8 cellular contexts compared by ENCODE assay signal in the genomic region with DNA sequence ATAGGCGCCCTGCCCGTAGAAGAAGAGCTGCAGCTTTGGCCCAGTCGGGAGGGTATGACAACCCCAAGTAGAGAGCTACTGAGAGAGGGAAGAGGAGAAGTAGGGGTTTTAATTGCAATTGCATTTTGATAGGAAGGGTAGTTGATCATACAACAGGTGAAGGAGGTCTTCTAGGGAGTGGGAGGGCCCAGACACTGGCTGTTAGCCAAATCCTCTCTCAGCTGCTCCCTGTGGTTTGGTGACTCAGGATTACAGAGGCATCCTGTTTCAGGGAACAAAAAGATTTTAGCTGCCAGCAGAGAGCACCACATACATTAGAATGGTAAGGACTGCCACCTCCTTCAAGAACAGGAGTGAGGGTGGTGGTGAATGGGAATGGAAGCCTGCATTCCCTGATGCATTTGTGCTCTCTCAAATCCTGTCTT.
DNase-seq lines count a peak whose midpoint lies in the region; ATAC-seq and TF ChIP-seq lines count a peak whose summit lies in the region.

No MANE protein-coding gene starts in this region.

- peak; percentile 90 for DNase-seq in HS-5 (ENCODE audit: low read depth)
- peak; percentile 40 for DNase-seq in NCI-H748 (lab: John Stamatoyannopoulos, UW; ENCODE audit: unreplicated experiment)
- peak; percentile 97 for DNase-seq in astrocyte of the spinal cord (ENCODE audit: low read depth, low spot score)
- DNase-seq in spleen = no peak

- H3K9ac ChIP-seq in BLaER1 treated with 17β-estradiol and CSF1 and Interleukin-3, amounts not matched to agents 10 nM and 100 nM = 0 out of 22 replicates have a peak overlapping the region, but pooled peaks of 1 of the 11 experiments have one; percentile 11
- H3K9ac ChIP-seq in iPS-18a (ENCODE audit: low read length) = peak overlapping the region; percentile 57

- no peaks in the 10 kb centered on the region for H3K27me3 ChIP-seq in BLaER1 treated with 17β-estradiol and CSF1 and Interleukin-3, amounts not matched to agents 10 nM and 100 nM
- H3K27me3 ChIP-seq in iPS-18a (ENCODE audit: control insufficient read depth, insufficient read depth, low read length) = no peaks in the 10 kb centered on the region
- no peaks in the 10 kb centered on the region for H3K27me3 ChIP-seq in spleen (replicated peaks in 1 of 7)

- peaks cover 12 to 18% (median 16%) of the 10 kb centered on the region in 10 experiments for H3K4me1 ChIP-seq in BLaER1 treated with 17β-estradiol and CSF1 and Interleukin-3, amounts not matched to agents 10 nM and 100 nM
- H3K4me1 ChIP-seq in iPS-18a (ENCODE audit: control insufficient read depth, low read depth, low read length) = peaks cover 34% of the 10 kb centered on the region
- peaks cover 0 to 6% (median 0%) of the 10 kb centered on the region in 6 donors for H3K4me1 ChIP-seq in spleen

- peak overlapping the region; percentile 25 to 69 (median 41); a peak in 19 of 22 replicates for H3K4me2 ChIP-seq in BLaER1 treated with 17β-estradiol and CSF1 and Interleukin-3, amounts not matched to agents 10 nM and 100 nM

- H4K20me1 ChIP-seq in BLaER1 treated with 17β-estradiol and CSF1 and Interleukin-3, amounts not matched to agents 10 nM and 100 nM = no peaks in the 10 kb centered on the region

- no peaks in the 10 kb centered on the region for H3K36me3 ChIP-seq in BLaER1 treated with 17β-estradiol and CSF1 and Interleukin-3, amounts not matched to agents 10 nM and 100 nM
- no peaks in the 10 kb centered on the region for H3K36me3 ChIP-seq in iPS-18a (ENCODE audit: control insufficient read depth, low read depth, low read length)
- no peaks in the 10 kb centered on the region for H3K36me3 ChIP-seq in spleen

- peak overlapping the region in 4 of 11 experiments; percentile 21 to 28 (median 27); a peak in 3 of 22 replicates for H3K27ac ChIP-seq in BLaER1 treated with 17β-estradiol and CSF1 and Interleukin-3, amounts not matched to agents 10 nM and 100 nM
- H3K27ac ChIP-seq in iPS-18a (ENCODE audit: low read length) (peak overlapping the region; percentile 80), spleen (peak overlapping the region in 7 of 8 donors; percentile 1 to 62 (median 56))

- no peak for ATAC-seq in HG02798 (IDR thresholded peaks at IDR 0.05; ENCODE audit: poor library complexity, unreplicated experiment)
- no peak for ATAC-seq in GM21528 (IDR thresholded peaks at IDR 0.05; ENCODE audit: low FRiP score, unreplicated experiment)

- H3K9me3 ChIP-seq in BLaER1 treated with 17β-estradiol and CSF1 and Interleukin-3, amounts not matched to agents 10 nM and 100 nM (replicated peaks in 1 of 11) = no peaks in the 10 kb centered on the region
- no peaks in the 10 kb centered on the region for H3K9me3 ChIP-seq in iPS-18a (ENCODE audit: control insufficient read depth, low read depth, low read length)
- H3K9me3 ChIP-seq in spleen = no peaks in the 10 kb centered on the region

- TF ChIP-seq CTCF in astrocyte of the spinal cord (IDR thresholded peaks at IDR 0.05; ENCODE audit: low read depth, low read length) (peak; percentile 49), spleen (IDR thresholded peaks at IDR 0.05 in 8 of 11, conservative IDR thresholded peaks at IDR 0.05 in 3 of 11) (peak in 6 of 11 experiments; percentile 9 to 44 (median 22))

- WGBS in spleen, 5 donors = 72 to 87% (median 76%) methylated on average over 3 of the region's 3 CpGs

- no peak for TF ChIP-seq POLR2A in spleen (IDR thresholded peaks at IDR 0.05)

- in situ Hi-C loops in astrocyte of the spinal cord (cut with HindIII; ENCODE audit: low sequenced_read_pairs) = no loop called here

- H3K4me3 ChIP-seq in BLaER1 treated with 17β-estradiol and CSF1 and Interleukin-3, amounts not matched to agents 10 nM and 100 nM = no peak overlapping the region
- H3K4me3 ChIP-seq in astrocyte of the spinal cord (ENCODE audit: low read depth, low read length) (no peak overlapping the region), iPS-18a (ENCODE audit: low read length) (peak overlapping the region; percentile 8), spleen (no peak overlapping the region)

- intact Hi-C loops in spleen (cut with DNase I; ENCODE audit: low total_unique reads) = no loop called here
